17 cellular contexts compared by ENCODE assay signal in genomic region chr22:49113758-49114157, GRCh38.
A peak's percentile ranks its signal among the peaks of the same experiment; 100 is the strongest.
DNase-seq lines count a peak whose midpoint lies in the region; ATAC-seq and TF ChIP-seq lines count a peak whose summit lies in the region.
"Had no signal": no experiment of that assay in that cellular context is flagged by ENCODE, and none has a peak within 500 bp of the region (broad histone marks: within the 10 kb centered on the region; RNA-seq: fewer than 3 reads in every experiment).

No MANE protein-coding gene starts in this region.

- no peak overlapping the region for H2BK120ac ChIP-seq in neuronal stem cell (ENCODE audit: low read depth, low read length)

- DNase-seq in activated effector memory CD4-positive, alpha-beta T cell treated with anti-CD3 and anti-CD28 coated beads, Interleukin-2, amount 50 U/mL, for 16 hours = peak; percentile 47
- no peak for DNase-seq in activated effector memory CD4-positive, alpha-beta T cell treated with Interleukin-2 at 50 U/mL for 16 hours
- DNase-seq in neuronal stem cell (ENCODE audit: low spot score) (no peak), NK-92 (lab: John Stamatoyannopoulos, UW; ENCODE audit: unreplicated experiment) (no peak)
- DNase-seq: 8988T; CD4-positive, alpha-beta memory T cell; DMS153; DMS79; GDM1; H9; IMR-90 had no signal

- H3K4me2 ChIP-seq in neuronal stem cell (ENCODE audit: insufficient read depth, low read length, poor library complexity, severe bottlenecking) = no peak overlapping the region
- H3K4me2 ChIP-seq: BLaER1, GM23338 had no signal

- peak overlapping the region; percentile 59 for H2AK5ac ChIP-seq in neuronal stem cell (ENCODE audit: low read depth, low read length)

- H3K14ac ChIP-seq in neuronal stem cell (ENCODE audit: low read length) = peak overlapping the region; percentile 89

- peak overlapping the region; percentile 54 for H3K9ac ChIP-seq in neuronal stem cell (ENCODE audit: low read depth, low read length, poor library complexity)
- H3K9ac ChIP-seq: BLaER1 had no signal

- H2BK12ac ChIP-seq in neuronal stem cell (ENCODE audit: low read length) = no peak overlapping the region

- no peak overlapping the region for H2AFZ ChIP-seq in neuronal stem cell (ENCODE audit: low read length)
- H2AFZ ChIP-seq: GM23338 had no signal

- H4K91ac ChIP-seq in neuronal stem cell (ENCODE audit: low read depth, low read length, poor library complexity) = peak overlapping the region; percentile 99

- H2BK15ac ChIP-seq in neuronal stem cell (ENCODE audit: low read length) = peak overlapping the region; percentile 87

- TF ChIP-seq CTCF in HEK293 (tag by site-specific recombination; IDR thresholded peaks at IDR 0.05) = no peak

- POLR2A ChIA-PET in HEK293 (lab: Yijun Ruan, JAX) = no interaction called here

- H3K79me1 ChIP-seq in neuronal stem cell (ENCODE audit: low read depth, low read length) = no peaks in the 10 kb centered on the region

- H3K27ac ChIP-seq in HEK293 (ENCODE audit: extremely low read depth, low read depth, low read length) = no peak overlapping the region
- no peak overlapping the region for H3K27ac ChIP-seq in neuronal stem cell (replicated peaks; ENCODE audit: low read length)
- H3K27ac ChIP-seq: BLaER1, HL-60 had no signal

- H3K36me3 ChIP-seq in HEK293 (ENCODE audit: control insufficient read depth in 2 of 2, insufficient read depth in 1 of 2, low read length in 2 of 2) = no peaks in the 10 kb centered on the region
- H3K36me3 ChIP-seq in neuronal stem cell (replicated peaks in 1 of 2; ENCODE audit: control insufficient read depth in 2 of 2, insufficient read depth in 2 of 2, low read length in 2 of 2) = no peaks in the 10 kb centered on the region
- H3K36me3 ChIP-seq: BLaER1 had no signal

- no CpG with 5 or more reads among the region's 12 CpGs for WGBS in neuronal stem cell (ENCODE audit: extremely low coverage in 2 of 2, insufficient read length in 2 of 2, insufficient replicate concordance in 1 of 2), 2 donors

- no peak overlapping the region for H3K4me3 ChIP-seq in HEK293 (ENCODE audit: low read depth, low read length)
- H3K4me3 ChIP-seq in neuronal stem cell (ENCODE audit: low read length in 2 of 2) = peak overlapping the region in 1 of 2 donors; percentile 56
- H3K4me3 ChIP-seq: BLaER1, GM23338 had no signal

- H3K9me3 ChIP-seq in HEK293 (ENCODE audit: control insufficient read depth, insufficient read depth, low read depth, low read length) (no peaks in the 10 kb centered on the region), neuronal stem cell (replicated peaks in 1 of 2; ENCODE audit: control insufficient read depth in 2 of 2, insufficient read depth in 1 of 2, low read depth in 1 of 2, low read length in 2 of 2) (peaks cover 0 to 1% of the 10 kb centered on the region in 2 donors)

- no peak for ATAC-seq in GM18498 (IDR thresholded peaks at IDR 0.05; ENCODE audit: unreplicated experiment)
- ATAC-seq in HG02970 (IDR thresholded peaks at IDR 0.05; ENCODE audit: low FRiP score, unreplicated experiment) = no peak
- ATAC-seq: GM23338 had no signal

- no peak overlapping the region for H3K4ac ChIP-seq in neuronal stem cell (ENCODE audit: low read length)

- peak overlapping the region; percentile 69 for H3K23ac ChIP-seq in neuronal stem cell (ENCODE audit: low read depth, low read length, poor library complexity)

- H3K4me1 ChIP-seq in HEK293 (ENCODE audit: control insufficient read depth, insufficient read depth, low read length) = no peaks in the 10 kb centered on the region
- H3K4me1 ChIP-seq in neuronal stem cell (ENCODE audit: control insufficient read depth in 2 of 2, insufficient read depth in 1 of 2, low read depth in 1 of 2, low read length in 2 of 2) = no peaks in the 10 kb centered on the region
- H3K4me1 ChIP-seq: BLaER1 had no signal

- H3K18ac ChIP-seq in neuronal stem cell (ENCODE audit: low read length) = peak overlapping the region; percentile 84

- H4K8ac ChIP-seq in neuronal stem cell (ENCODE audit: low read depth, low read length) = peak overlapping the region; percentile 25

- H3K27me3 ChIP-seq in neuronal stem cell (ENCODE audit: control insufficient read depth in 3 of 3, insufficient read depth in 3 of 3, low read depth in 1 of 3, low read length in 3 of 3) = no peaks in the 10 kb centered on the region
- H3K27me3 ChIP-seq: BLaER1 had no signal

- no peak overlapping the region for H2BK5ac ChIP-seq in neuronal stem cell (ENCODE audit: low read length)

- CTCF ChIA-PET in HEK293 (lab: Yijun Ruan, JAX) = interaction anchor here (0.7 kb wide), 1 partner anchor 400 kb away, joined by 3 read pairs; no protein-coding TSS in a partner anchor

TF ChIP-seq in HEK293, 187 proteins besides CTCF, POLR2A, EP300 and RAD21:
- TF ChIP-seq EGR2 (tag by site-specific recombination; IDR thresholded peaks at IDR 0.05; ENCODE audit: low read depth) = 0 out of 2 replicates have a peak, but pooled peaks have one; percentile 21
- no peak for TF ChIP-seq SETDB1 (IDR thresholded peaks at IDR 0.05; ENCODE audit: insufficient read length, low read length)
